ENCODE assay signal across 25 cellular contexts in genomic region chr11:11395126-11395525, GRCh38. TPM values are rescaled to one million over a fixed set of nuclear protein-coding genes. Genes with fewer than 3 reads are reported as not detected.
DNase-seq lines count a peak whose midpoint lies in the region; ATAC-seq, FAIRE-seq and TF ChIP-seq lines count a peak whose summit lies in the region.
"Had no signal": no experiment of that assay in that cellular context is flagged by ENCODE, and none has a peak within 500 bp of the region (broad histone marks: within the 10 kb centered on the region; RNA-seq: fewer than 3 reads in every experiment).

No MANE protein-coding gene starts in this region.

- no peak overlapping the region; the same call in 2 of the 3 replicates for H2BK15ac ChIP-seq in IMR-90 (ENCODE audit: low read depth, low read length)

- POLR2A ChIA-PET in IMR-90 (lab: Charles Lee; ENCODE audit: unreplicated experiment), result no interaction called here

- TF ChIP-seq CTCF in IMR-90 (conservative IDR thresholded peaks at IDR 0.05; ENCODE audit: low read depth, low read length), result no peak
- no peak for TF ChIP-seq CTCF in smooth muscle cell (IDR thresholded peaks at IDR 0.05; ENCODE audit: borderline replicate concordance, insufficient read depth, poor library complexity, severe bottlenecking)
- TF ChIP-seq CTCF in gastroesophageal sphincter (IDR thresholded peaks at IDR 0.05), result no peak
- no peak for TF ChIP-seq CTCF in ascending aorta (IDR thresholded peaks at IDR 0.05)

- peaks cover 17% of the 10 kb centered on the region for H3K4me1 ChIP-seq in IMR-90 (ENCODE audit: control insufficient read depth, insufficient read depth, low read length)
- peaks cover 11% of the 10 kb centered on the region for H3K4me1 ChIP-seq in smooth muscle cell (ENCODE audit: low read depth)
- peaks cover 2 to 44% (median 13%) of the 10 kb centered on the region in 3 donors for H3K4me1 ChIP-seq in gastroesophageal sphincter
- peaks cover 0 to 14% of the 10 kb centered on the region in 2 donors for H3K4me1 ChIP-seq in ascending aorta
- H3K4me1 ChIP-seq: BE2C; BLaER1 treated with 17β-estradiol and CSF1 and Interleukin-3, amounts not matched to agents 10 nM and 100 nM had no signal

- intact Hi-C loops in IMR-90 (cut with micrococcal nuclease), result no loop called here
- intact Hi-C loops in ascending aorta (cut with DNase I), result no loop called here

- no peak overlapping the region for H3K23ac ChIP-seq in IMR-90 (ENCODE audit: low read depth, low read length)

- no peaks in the 10 kb centered on the region for H3F3A ChIP-seq in smooth muscle cell (ENCODE audit: low read depth)

- no TSS peak for BruUV-seq in IMR-90 (replicated peaks; lab: Mats Ljungman, UMichigan)

- dilution Hi-C loops in IMR-90 (cut with HindIII; ENCODE audit: low sequenced_read_pairs, unreplicated experiment), result no loop called here

- no peak for TF ChIP-seq EP300 in gastroesophageal sphincter (IDR thresholded peaks at IDR 0.05)

- H2AK5ac ChIP-seq in IMR-90 (ENCODE audit: low read depth, low read length), result peak overlapping the region; percentile 10; the same call in 1 of the 2 replicates

- H3K27ac ChIP-seq in IMR-90 (ENCODE audit: insufficient read depth, low read length), result no peak overlapping the region
- H3K27ac ChIP-seq in smooth muscle cell (ENCODE audit: low read depth), result no peak overlapping the region
- H3K27ac ChIP-seq in gastroesophageal sphincter, result no peak overlapping the region
- H3K27ac ChIP-seq in ascending aorta, result no peak overlapping the region
- H3K27ac ChIP-seq: A549; BLaER1 treated with 17β-estradiol and CSF1 and Interleukin-3, amounts not matched to agents 10 nM and 100 nM had no signal

- H3K4me2 ChIP-seq in IMR-90 (ENCODE audit: low read depth, low read length) (no peak overlapping the region), smooth muscle cell (no peak overlapping the region)
- H3K4me2 ChIP-seq: A549 had no signal

- no peak overlapping the region for H2AK9ac ChIP-seq in IMR-90 (replicated peaks; ENCODE audit: low read depth, low read length, poor library complexity)

- no peaks in the 10 kb centered on the region for H3K79me1 ChIP-seq in IMR-90 (ENCODE audit: low read depth in 1 of 2, low read length in 2 of 2)

- no peak overlapping the region for H4K5ac ChIP-seq in IMR-90 (ENCODE audit: low read depth, low read length)

- H2BK120ac ChIP-seq in IMR-90 (ENCODE audit: low read depth, low read length), result 0 out of 2 replicates have a peak overlapping the region, but pooled peaks have one; percentile 81

- no peak overlapping the region for H3K4me3 ChIP-seq in IMR-90 (ENCODE audit: insufficient read depth, low read depth, low read length)
- no peak overlapping the region for H3K4me3 ChIP-seq in smooth muscle cell
- no peak overlapping the region for H3K4me3 ChIP-seq in gastroesophageal sphincter
- no peak overlapping the region for H3K4me3 ChIP-seq in ascending aorta
- H3K4me3 ChIP-seq: A549; BLaER1 treated with 17β-estradiol and CSF1 and Interleukin-3, amounts not matched to agents 10 nM and 100 nM; GM12878; GM23248 had no signal

- H3K9ac ChIP-seq in IMR-90 (ENCODE audit: low read depth, low read length), result no peak overlapping the region
- H3K9ac ChIP-seq in smooth muscle cell (ENCODE audit: low read depth), result peak overlapping the region; percentile 74
- H3K9ac ChIP-seq: BLaER1 treated with 17β-estradiol and CSF1 and Interleukin-3, amounts not matched to agents 10 nM and 100 nM had no signal

- no peak overlapping the region for H3K18ac ChIP-seq in IMR-90 (ENCODE audit: low read depth, low read length)

- no peaks in the 10 kb centered on the region for H3K36me3 ChIP-seq in IMR-90 (ENCODE audit: control insufficient read depth, insufficient read depth, low read length)
- H3K36me3 ChIP-seq in smooth muscle cell (ENCODE audit: low read depth), result no peaks in the 10 kb centered on the region
- no peaks in the 10 kb centered on the region for H3K36me3 ChIP-seq in gastroesophageal sphincter
- no peaks in the 10 kb centered on the region for H3K36me3 ChIP-seq in ascending aorta
- H3K36me3 ChIP-seq: BE2C; BLaER1 treated with 17β-estradiol and CSF1 and Interleukin-3, amounts not matched to agents 10 nM and 100 nM had no signal

- in situ Hi-C loops in G401 (cut with HindIII; ENCODE audit: low sequenced_read_pairs) (no loop called here), IMR-90 (cut with MboI; ENCODE audit: low sequenced_read_pairs) (no loop called here)

- no peak overlapping the region for H4K91ac ChIP-seq in IMR-90 (ENCODE audit: insufficient read depth, low read depth, low read length)

- no peak overlapping the region for H3K14ac ChIP-seq in IMR-90 (replicated peaks; ENCODE audit: low read depth, low read length)

- no peak overlapping the region for H3K56ac ChIP-seq in IMR-90 (ENCODE audit: extremely low read depth, insufficient read depth, low read length)

- peak overlapping the region; percentile 7; the same call in 1 of the 2 replicates for H3K4ac ChIP-seq in IMR-90 (ENCODE audit: low read depth, low read length)

- H3K9me3 ChIP-seq in IMR-90 (ENCODE audit: control insufficient read depth, insufficient read depth, low read length) (no peaks in the 10 kb centered on the region), smooth muscle cell (replicated peaks; ENCODE audit: low read depth) (no peaks in the 10 kb centered on the region), gastroesophageal sphincter (no peaks in the 10 kb centered on the region), ascending aorta (no peaks in the 10 kb centered on the region)
- H3K9me3 ChIP-seq: A549; BE2C; BLaER1 treated with 17β-estradiol and CSF1 and Interleukin-3, amounts not matched to agents 10 nM and 100 nM had no signal

- H4K20me1 ChIP-seq in IMR-90 (ENCODE audit: insufficient read depth, low read length) (no peaks in the 10 kb centered on the region), smooth muscle cell (ENCODE audit: low read depth) (no peaks in the 10 kb centered on the region)

- ATAC-seq in IMR-90 (ENCODE audit: low read depth) (no peak), gastroesophageal sphincter (no peak), HG03135 (IDR thresholded peaks at IDR 0.05; ENCODE audit: unreplicated experiment) (no peak)
- ATAC-seq: A549, GM12878, HCT116 had no signal

- TF ChIP-seq RAD21 in IMR-90 (IDR thresholded peaks at IDR 0.05; ENCODE audit: low read length), result no peak

- TF ChIP-seq POLR2A in IMR-90 (IDR thresholded peaks at IDR 0.05; ENCODE audit: low read depth, low read length) (no peak), gastroesophageal sphincter (IDR thresholded peaks at IDR 0.05) (no peak)

- H4K8ac ChIP-seq in IMR-90 (ENCODE audit: low read depth in 2 of 2, low read length in 2 of 2), result no peak overlapping the region

- no peak for FAIRE-seq in HTR-8/SVneo (lab: Jason Lieb, UNC)
- FAIRE-seq: A549, D721Med, GM12878, GM19239 had no signal

- DNase-seq in G401 (ENCODE audit: low spot score) (peak; percentile 66), IMR-90 (no peak), cerebellar cortex (ENCODE audit: low spot score) (peak; percentile 62), smooth muscle cell (lab: John Stamatoyannopoulos, UW; ENCODE audit: unreplicated experiment) (no peak), HTR-8/SVneo (ENCODE audit: insufficient read length, low spot score) (no peak), ascending aorta (ENCODE audit: low spot score in 2 of 2) (no peak)
- DNase-seq: 8988T; ACHN; AML-193; BE2C; CD4-positive, alpha-beta T cell; CD8-positive, alpha-beta memory T cell; DMS 273 treated with DMSO at 0.1 percent for 48 hours; DND-41; GDM1; GM23248; H9 had no signal

- no peak overlapping the region for H2BK5ac ChIP-seq in IMR-90 (ENCODE audit: low read depth, low read length, poor library complexity, severe bottlenecking)

- 89% methylated on average over 1 of the region's 2 CpGs; no CpG with 5 or more reads in 1 of the 2 experiments for WGBS in IMR-90 (ENCODE audit: extremely low coverage in 2 of 2, insufficient read length in 1 of 2), 2 experiments
- WGBS in smooth muscle cell (ENCODE audit: low lambda C conversion rate), result 92% methylated on average over 2 of the region's 2 CpGs
- WGBS in gastroesophageal sphincter (ENCODE audit: low coverage in 1 of 2), 2 donors, result 91% methylated on average over 2 of the region's 2 CpGs; no CpG with 5 or more reads in 1 of the 2 donors

- H3K9me1 ChIP-seq in IMR-90 (ENCODE audit: insufficient read depth, low read length), result peaks cover 13% of the 10 kb centered on the region; the same call in 1 of the 2 replicates

- CTCF ChIA-PET in IMR-90 (lab: Yijun Ruan, JAX), result no interaction called here

- no peak overlapping the region for H2BK20ac ChIP-seq in IMR-90 (ENCODE audit: low read depth, low read length)

- H2AFZ ChIP-seq in IMR-90 (replicated peaks; ENCODE audit: low read length, poor library complexity) (no peak overlapping the region), smooth muscle cell (ENCODE audit: low read depth) (no peak overlapping the region)

- H3K79me2 ChIP-seq in smooth muscle cell (ENCODE audit: low read depth), result no peaks in the 10 kb centered on the region

- H3K27me3 ChIP-seq in IMR-90 (ENCODE audit: control insufficient read depth, insufficient read depth, low read length) (0 out of 2 replicates have a peak, but pooled peaks cover 5% of the 10 kb centered on the region), smooth muscle cell (ENCODE audit: low read depth) (no peaks in the 10 kb centered on the region), gastroesophageal sphincter (no peaks in the 10 kb centered on the region), ascending aorta (no peaks in the 10 kb centered on the region)
- H3K27me3 ChIP-seq: BE2C had no signal

TF ChIP-seq in IMR-90, 13 proteins besides CTCF, POLR2A, EP300 and RAD21:
- TF ChIP-seq MXI1 (IDR thresholded peaks at IDR 0.05; ENCODE audit: borderline replicate concordance, low read depth, low read length) (no peak), RFX5 (IDR thresholded peaks at IDR 0.05; ENCODE audit: low read depth, low read length) (no peak)

RNA-seq across cellular contexts. Expression of gene CSNK2A3, which starts 42.1 kb away (rescaled TPM):
- 5.7 and 8.6 TPM in 2 replicates for total RNA-seq in G401 (2014; rRNA removed; shearing (Covaris generic))
- 3.2 and 3.9 TPM in 2 replicates for total RNA-seq in IMR-90 (2012; rRNA removed)
- polyA plus RNA-seq in IMR-90 (2012; rRNA removed), result 1.2 TPM in 2 replicates
- 0.17 and 0.21 TPM in 2 replicates for polyA plus RNA-seq in IMR-90 (2012; cell fraction: cytosol; rRNA removed)
- 0.42 and 1.2 TPM in 2 replicates for polyA plus RNA-seq in IMR-90 (2012; cell fraction: nucleus; rRNA removed; ENCODE audit: low replicate concordance)
- 1.1 and 2.2 TPM in 2 replicates for total RNA-seq in smooth muscle cell
- polyA plus RNA-seq in smooth muscle cell, result 1.0 and 1.6 TPM in 2 replicates
- 1 to 10 TPM in 2 of 4 donors, under 1 TPM in 2; 0.59 to 2.2 (median 1.1) TPM for total RNA-seq in gastroesophageal sphincter
- 0.53 TPM for total RNA-seq in ascending aorta

Comparison
In these comparisons a context has a peak if more than half of its experiments do, and no peak if none do; other contexts are left out.
1. DNase-seq: peak in G401 (single experiment) and cerebellar cortex (single experiment); none in IMR-90 (single experiment), smooth muscle cell (single experiment), HTR-8/SVneo (single experiment) and ascending aorta (0 of 2).